ENCODE assay signal across 8 cellular contexts in genomic region chr9:130866474-130866965, GRCh38. TPM values are rescaled to one million over a fixed set of nuclear protein-coding genes. Genes with fewer than 3 reads are reported as not detected.
DNase-seq lines count a peak whose midpoint lies in the region; ATAC-seq, FAIRE-seq and TF ChIP-seq lines count a peak whose summit lies in the region.

No MANE protein-coding gene starts in this region.

- no peak overlapping the region for H3K4me2 ChIP-seq in parathyroid adenoma (ENCODE audit: low read length)

- no peaks in the 10 kb centered on the region for H3K9me3 ChIP-seq in MG63
- H3K9me3 ChIP-seq in parathyroid adenoma (ENCODE audit: control insufficient read depth, low read length): no peaks in the 10 kb centered on the region

- peaks cover 11% of the 10 kb centered on the region for H3K79me2 ChIP-seq in parathyroid adenoma

- peak; percentile 89 for DNase-seq in DMS53 treated with DMSO at 0.1 percent for 48 hours (lab: John Stamatoyannopoulos, UW; ENCODE audit: unreplicated experiment)
- peak; percentile 73 for DNase-seq in MG63
- peak; percentile 93 for DNase-seq in RCC 7860 (ENCODE audit: low spot score)
- DNase-seq in activated T-helper 2 cell treated with anti-CD3 and anti-CD28 coated beads, Interferon-gamma antibody, Interleukin-2, Interleukin-4, amounts not matched to agents 10 μg/mL and 5 μg/mL and 100 μg/mL, durations not matched to agents 14 hours and 24 hours and 36 hours (ENCODE audit: low spot score): peak; percentile 31
- DNase-seq in foreskin melanocyte: peak; percentile 88
- no peak for DNase-seq in middle frontal gyrus (ENCODE audit: extremely low spot score, low spot score)

- H3K4me1 ChIP-seq in parathyroid adenoma: peaks cover 2% of the 10 kb centered on the region

- H3K4me3 Mint-ChIP-seq in activated T-helper 2 cell treated with anti-CD3 and anti-CD28 coated beads, Interferon-gamma antibody, Interleukin-2, Interleukin-4, amounts not matched to agents 10 μg/mL and 5 μg/mL and 100 μg/mL, durations not matched to agents 14 hours and 24 hours and 36 hours (ENCODE audit: low read depth): no peak overlapping the region

- peaks cover 5% of the 10 kb centered on the region for H3K36me3 Mint-ChIP-seq in activated T-helper 2 cell treated with anti-CD3 and anti-CD28 coated beads, Interferon-gamma antibody, Interleukin-2, Interleukin-4, amounts not matched to agents 10 μg/mL and 5 μg/mL and 100 μg/mL, durations not matched to agents 14 hours and 24 hours and 36 hours (ENCODE audit: low read depth)

- H3K27ac Mint-ChIP-seq in activated T-helper 2 cell treated with anti-CD3 and anti-CD28 coated beads, Interferon-gamma antibody, Interleukin-2, Interleukin-4, amounts not matched to agents 10 μg/mL and 5 μg/mL and 100 μg/mL, durations not matched to agents 14 hours and 24 hours and 36 hours: no peak overlapping the region

- TF ChIP-seq CTCF in parathyroid adenoma (IDR thresholded peaks at IDR 0.05): peak; percentile 68

- H3K9me3 Mint-ChIP-seq in activated T-helper 2 cell treated with anti-CD3 and anti-CD28 coated beads, Interferon-gamma antibody, Interleukin-2, Interleukin-4, amounts not matched to agents 10 μg/mL and 5 μg/mL and 100 μg/mL, durations not matched to agents 14 hours and 24 hours and 36 hours: no peaks in the 10 kb centered on the region

- H3K36me3 ChIP-seq in MG63 (peaks cover 80% of the 10 kb centered on the region), parathyroid adenoma (ENCODE audit: control insufficient read depth, insufficient read depth, low read length) (no peaks in the 10 kb centered on the region)

- no peak overlapping the region for H3K27ac ChIP-seq in parathyroid adenoma

- H3K9ac ChIP-seq in parathyroid adenoma: no peak overlapping the region

- intact Hi-C loops in activated T-helper 2 cell treated with anti-CD3 and anti-CD28 coated beads, Interferon-gamma antibody, Interleukin-2, Interleukin-4, amounts not matched to agents 10 μg/mL and 5 μg/mL and 100 μg/mL, durations not matched to agents 14 hours and 24 hours and 36 hours (cut with micrococcal nuclease): loop anchor here (1.0 to 2.0 kb wide), 2 partner anchors 95 to 180 kb away; no protein-coding TSS in a partner anchor

- no peak for ATAC-seq in HG02981 (IDR thresholded peaks at IDR 0.05; ENCODE audit: unreplicated experiment)

- H2AFZ ChIP-seq in parathyroid adenoma: no peak overlapping the region

- FAIRE-seq in RCC 7860 (lab: Jason Lieb, UNC): peak; percentile 83

- H3K27me3 Mint-ChIP-seq in activated T-helper 2 cell treated with anti-CD3 and anti-CD28 coated beads, Interferon-gamma antibody, Interleukin-2, Interleukin-4, amounts not matched to agents 10 μg/mL and 5 μg/mL and 100 μg/mL, durations not matched to agents 14 hours and 24 hours and 36 hours (ENCODE audit: low read depth): no peaks in the 10 kb centered on the region

- no peaks in the 10 kb centered on the region for H3K4me1 Mint-ChIP-seq in activated T-helper 2 cell treated with anti-CD3 and anti-CD28 coated beads, Interferon-gamma antibody, Interleukin-2, Interleukin-4, amounts not matched to agents 10 μg/mL and 5 μg/mL and 100 μg/mL, durations not matched to agents 14 hours and 24 hours and 36 hours (ENCODE audit: low read depth)

- H3K4me3 ChIP-seq in MG63 (no peak overlapping the region), parathyroid adenoma (ENCODE audit: low read depth, low read length) (no peak overlapping the region)

- H3K27me3 ChIP-seq in MG63 (no peaks in the 10 kb centered on the region), parathyroid adenoma (ENCODE audit: control insufficient read depth, insufficient read depth, low read length) (no peaks in the 10 kb centered on the region)

RNA-seq across cellular contexts. Expression of gene QRFP, which starts 30.1 kb away (rescaled TPM):
- not detected in 2 replicates for total RNA-seq in MG63 (2014; rRNA removed; shearing (Covaris generic); ENCODE audit: low replicate concordance)
- total RNA-seq in activated T-helper 2 cell treated with anti-CD3 and anti-CD28 coated beads, Interferon-gamma antibody, Interleukin-2, Interleukin-4, amounts not matched to agents 10 μg/mL and 5 μg/mL and 100 μg/mL, durations not matched to agents 14 hours and 24 hours and 36 hours: not detected in 2 replicates

RNA-seq across cellular contexts. Expression of gene ABL1, which starts 31.5 kb away (rescaled TPM):
- total RNA-seq in MG63 (2014; rRNA removed; shearing (Covaris generic); ENCODE audit: low replicate concordance): 24.2 and 24.7 TPM in 2 replicates
- total RNA-seq in activated T-helper 2 cell treated with anti-CD3 and anti-CD28 coated beads, Interferon-gamma antibody, Interleukin-2, Interleukin-4, amounts not matched to agents 10 μg/mL and 5 μg/mL and 100 μg/mL, durations not matched to agents 14 hours and 24 hours and 36 hours: 35.5 and 36.5 TPM in 2 replicates
